In the genomic region with DNA sequence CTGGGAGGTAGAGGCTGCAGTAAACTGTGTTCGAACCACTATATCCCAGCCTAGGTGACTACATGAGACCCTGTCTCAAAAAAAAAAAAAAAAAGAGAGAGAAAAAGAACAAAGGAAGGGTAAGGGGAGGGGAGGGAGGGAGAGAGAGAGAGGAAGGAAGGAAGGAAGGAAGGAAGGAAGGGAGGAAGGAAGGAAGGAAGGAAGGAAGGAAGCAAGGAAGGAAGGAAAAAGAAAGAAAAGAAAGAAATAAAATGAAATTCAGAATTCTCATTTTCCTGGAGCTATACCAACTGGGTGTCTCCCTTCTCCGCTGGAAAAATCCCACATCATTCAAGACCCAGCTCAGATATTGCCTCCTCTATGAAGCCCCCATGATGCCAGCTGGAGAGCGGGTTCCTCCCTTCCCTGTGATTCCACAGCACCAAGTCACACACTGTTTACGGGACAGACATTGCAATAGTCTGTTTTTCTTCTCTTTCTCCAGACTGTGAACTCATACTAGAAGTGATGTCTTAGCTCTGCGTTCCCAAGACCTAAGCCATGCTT, we compare ENCODE assay signal across 23 cellular contexts.
"Had no signal": no experiment of that assay in that cellular context is flagged by ENCODE, and none has a peak within 500 bp of the region (broad histone marks: within the 10 kb centered on the region; RNA-seq: fewer than 3 reads in every experiment).

No MANE protein-coding gene starts in this region.

- H3K36me3 ChIP-seq: cardiac muscle cell had no signal

- H3K4me3 Mint-ChIP-seq: activated B cell treated with CpG ODN at 0.5 μM for 24 hours; activated CD4-positive, alpha-beta memory T cell treated with anti-CD3 and anti-CD28 coated beads for 36 hours; activated CD4-positive, alpha-beta T cell treated with anti-CD3 and anti-CD28 coated beads, Interleukin-2, amount 10 ng/mL, durations not matched to agents 24 days and 14 days; activated naive CD4-positive, alpha-beta T cell treated with anti-CD3 and anti-CD28 coated beads for 36 hours; activated naive CD8-positive, alpha-beta T cell; activated T-cell treated with anti-CD3 and anti-CD28 coated beads, Interleukin-2, amount 50 U/mL, for 4 hours; T-cell had no signal

- H3K4me3 ChIP-seq: cardiac muscle cell had no signal

- H3K27ac ChIP-seq: brain microvascular endothelial cell, cardiac muscle cell had no signal

- DNase-seq: activated B cell treated with CpG ODN at 0.5 μM for 24 hours; activated CD4-positive, alpha-beta memory T cell treated with anti-CD3 and anti-CD28 coated beads for 36 hours; activated CD4-positive, alpha-beta T cell treated with anti-CD3 and anti-CD28 coated beads for 1 hour; activated CD4-positive, alpha-beta T cell treated with anti-CD3 and anti-CD28 coated beads, Interleukin-2, amount 10 ng/mL, durations not matched to agents 24 days and 14 days; activated CD8-positive, alpha-beta memory T cell treated with anti-CD3 and anti-CD28 coated beads for 24 hours; activated effector memory CD4-positive, alpha-beta T cell treated with anti-CD3 and anti-CD28 coated beads, Interleukin-2, amount 50 U/mL, for 16 hours; activated naive CD4-positive, alpha-beta T cell treated with anti-CD3 and anti-CD28 coated beads for 36 hours; activated T-cell treated with anti-CD3 and anti-CD28 coated beads, Interleukin-2, amount 50 U/mL, for 4 hours; amygdala; brain microvascular endothelial cell; NCI-H1048; NCI-H146; NCI-H187 treated with DMSO at 0.1 percent for 48 hours; NCI-H2081 treated with DMSO at 0.1 percent for 48 hours; NCI-H446; NCI-H524; PC-3; SIG-M5; T-cell; T-helper 2 cell; T1000 had no signal

- ATAC-seq: activated T-cell treated with anti-CD3 and anti-CD28 coated beads, Interleukin-2, amount 50 U/mL, for 4 hours; PC-3; T-cell had no signal

- H3K27ac Mint-ChIP-seq: activated B cell treated with CpG ODN at 0.5 μM for 24 hours; activated CD4-positive, alpha-beta memory T cell treated with anti-CD3 and anti-CD28 coated beads for 36 hours; activated CD4-positive, alpha-beta T cell treated with anti-CD3 and anti-CD28 coated beads, Interleukin-2, amount 10 ng/mL, durations not matched to agents 24 days and 14 days; activated naive CD4-positive, alpha-beta T cell treated with anti-CD3 and anti-CD28 coated beads for 36 hours; activated naive CD8-positive, alpha-beta T cell; T-cell had no signal

- H3K27me3 ChIP-seq: brain microvascular endothelial cell had no signal

- H3K9me3 Mint-ChIP-seq: activated B cell treated with CpG ODN at 0.5 μM for 24 hours; activated CD4-positive, alpha-beta memory T cell treated with anti-CD3 and anti-CD28 coated beads for 36 hours; activated CD4-positive, alpha-beta T cell treated with anti-CD3 and anti-CD28 coated beads, Interleukin-2, amount 10 ng/mL, durations not matched to agents 24 days and 14 days; activated naive CD4-positive, alpha-beta T cell treated with anti-CD3 and anti-CD28 coated beads for 36 hours; activated T-cell treated with anti-CD3 and anti-CD28 coated beads, Interleukin-2, amount 50 U/mL, for 4 hours; T-cell had no signal

- H3K36me3 Mint-ChIP-seq: activated naive CD8-positive, alpha-beta T cell; T-cell had no signal
